Comparison of ENCODE assay signal across 9 cellular contexts in the genomic region with DNA sequence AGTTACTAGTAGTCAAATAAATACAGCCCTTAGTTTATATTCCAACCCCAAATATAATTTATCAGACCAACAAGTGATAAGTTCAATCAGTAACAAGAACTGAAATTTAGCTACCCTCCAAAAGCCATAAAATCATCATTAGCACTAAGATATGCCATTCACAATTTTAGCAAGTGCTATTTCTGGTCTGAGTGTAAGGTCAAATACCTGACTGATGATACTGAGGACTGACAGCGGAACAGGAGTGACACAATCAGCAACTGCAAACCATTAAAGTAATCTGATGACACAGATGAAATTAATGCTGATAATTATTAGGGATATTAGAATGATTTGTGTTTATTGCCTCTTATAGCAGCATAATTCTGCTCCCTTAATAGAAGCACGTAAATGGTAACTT.
"Had no signal": no experiment of that assay in that cellular context is flagged by ENCODE, and none has a peak within 500 bp of the region (broad histone marks: within the 10 kb centered on the region; RNA-seq: fewer than 3 reads in every experiment).

No MANE protein-coding gene starts in this region.

- H3K4me1 ChIP-seq: HAP-1 had no signal

- ATAC-seq: HCT116, K562 had no signal

- H3K27ac ChIP-seq: GM23248, HL-60 had no signal

- DNase-seq: GM23248, GOT3, H7, HFFc6, IMR-90 had no signal

- H3K9ac ChIP-seq: GM23248 had no signal

- H3K9me3 ChIP-seq: HAP-1 had no signal

- H3K4me3 ChIP-seq: GM23248, HAP-1, K562 had no signal

- H2AFZ ChIP-seq: GM23248 had no signal

- H3K36me3 ChIP-seq: HAP-1 had no signal
